ENCODE assay signal across 24 cellular contexts in genomic region chr5:60026174-60026573, GRCh38.
A peak's percentile ranks its signal among the peaks of the same experiment; 100 is the strongest.
DNase-seq lines count a peak whose midpoint lies in the region; ATAC-seq, FAIRE-seq and TF ChIP-seq lines count a peak whose summit lies in the region.
"Had no signal": no experiment of that assay in that cellular context is flagged by ENCODE, and none has a peak within 500 bp of the region (broad histone marks: within the 10 kb centered on the region; RNA-seq: fewer than 3 reads in every experiment).

No MANE protein-coding gene starts in this region.

- H3K36me3 ChIP-seq in BJ (ENCODE audit: control insufficient read depth, insufficient read depth, low read length): no peaks in the 10 kb centered on the region
- H3K36me3 ChIP-seq in gastrocnemius medialis: no peaks in the 10 kb centered on the region
- no peaks in the 10 kb centered on the region for H3K36me3 ChIP-seq in ovary
- H3K36me3 ChIP-seq: lower lobe of right lung, thyroid gland had no signal

- WGBS in ovary, 3 donors: 23 to 56% (median 34%) methylated on average over 1 of the region's 1 CpG

- POLR2A ChIA-PET in BJ (lab: Charles Lee): no interaction called here
- POLR2A ChIA-PET in activated CD4-positive, alpha-beta T cell treated with anti-CD3 and anti-CD28 coated beads, Interleukin-2, amount 10 ng/mL, durations not matched to agents 7 days and 5 days (lab: Charles Lee): no interaction called here

- TF ChIP-seq POLR2A in gastrocnemius medialis (IDR thresholded peaks at IDR 0.05) (no peak), ovary (IDR thresholded peaks at IDR 0.05) (no peak), H54 (IDR thresholded peaks at IDR 0.05; ENCODE audit: low read depth, low read length) (no peak)

- DNase-seq in BJ (ENCODE audit: low read depth): peak; percentile 77
- peak; percentile 10 for DNase-seq in HT1080 (ENCODE audit: low read depth)
- DNase-seq in astrocyte of the spinal cord (ENCODE audit: low read depth, low spot score): peak; percentile 25
- DNase-seq in kidney tubule cell (ENCODE audit: low spot score): peak; percentile 10
- DNase-seq in gastrocnemius medialis: no peak
- DNase-seq in ovary: no peak
- DNase-seq in activated CD4-positive, alpha-beta T cell treated with anti-CD3 and anti-CD28 coated beads, Interleukin-2, amount 10 ng/mL, durations not matched to agents 7 days and 5 days: no peak
- DNase-seq in H54 (ENCODE audit: insufficient read length, low spot score): no peak
- DNase-seq: activated CD8-positive, alpha-beta memory T cell treated with anti-CD3 and anti-CD28 coated beads, Interleukin-2, amount 50 U/mL, for 48 hours; activated gamma-delta T cell treated with Interleukin-2 at 50 U/mL for 16 hours; AML-193; amniotic stem cell; Calu3; GDM1; immature natural killer cell; lower lobe of right lung; naive B cell; NCI-H1092 treated with DMSO at 0.1 percent for 48 hours; NCI-H510A treated with DMSO at 0.1 percent for 48 hours; right cardiac atrium; thyroid gland had no signal

- in situ Hi-C loops in astrocyte of the spinal cord (cut with HindIII; ENCODE audit: low sequenced_read_pairs): no loop called here
- in situ Hi-C loops in gastrocnemius medialis (cut with MboI; ENCODE audit: low sequenced_read_pairs in 4 of 4): no loop called here

- ATAC-seq in gastrocnemius medialis: no peak
- ATAC-seq: lower lobe of right lung; right cardiac atrium; stimulated activated effector memory CD8-positive, alpha-beta T cell treated with anti-CD3 and anti-CD28 coated beads, Interleukin-12 subunit alpha, Interleukin-12 subunit beta, amount 100 ng/mL, for 72 hours had no signal

- TF ChIP-seq CTCF in BJ (IDR thresholded peaks at IDR 0.05; ENCODE audit: insufficient read depth, low read depth, low read length): no peak
- TF ChIP-seq CTCF in astrocyte of the spinal cord (IDR thresholded peaks at IDR 0.05; ENCODE audit: low read depth, low read length): no peak
- TF ChIP-seq CTCF in gastrocnemius medialis (IDR thresholded peaks at IDR 0.05 in 4 of 5, conservative IDR thresholded peaks at IDR 0.05 in 1 of 5): no peak
- no peak for TF ChIP-seq CTCF in ovary (IDR thresholded peaks at IDR 0.05)

- CTCF ChIA-PET in BJ (lab: Yijun Ruan, JAX): no interaction called here
- CTCF ChIA-PET in activated CD4-positive, alpha-beta T cell treated with anti-CD3 and anti-CD28 coated beads, Interleukin-2, amount 10 ng/mL, durations not matched to agents 7 days and 5 days (lab: Charles Lee): no interaction called here

- H3K4me1 ChIP-seq in gastrocnemius medialis (no peaks in the 10 kb centered on the region), ovary (ENCODE audit: insufficient read depth) (no peaks in the 10 kb centered on the region)
- H3K4me1 ChIP-seq: lower lobe of right lung, thyroid gland had no signal

- H3K27me3 ChIP-seq in BJ (ENCODE audit: control insufficient read depth, insufficient read depth, low read length): no peaks in the 10 kb centered on the region
- no peaks in the 10 kb centered on the region for H3K27me3 ChIP-seq in gastrocnemius medialis
- H3K27me3 ChIP-seq in ovary: no peaks in the 10 kb centered on the region
- H3K27me3 ChIP-seq: thyroid gland had no signal

- no peak overlapping the region for H3K27ac Mint-ChIP-seq in activated CD4-positive, alpha-beta T cell treated with anti-CD3 and anti-CD28 coated beads, Interleukin-2, amount 10 ng/mL, durations not matched to agents 7 days and 5 days
- H3K27ac Mint-ChIP-seq: immature natural killer cell; naive B cell; stimulated activated effector memory CD8-positive, alpha-beta T cell treated with anti-CD3 and anti-CD28 coated beads, Interleukin-12 subunit alpha, Interleukin-12 subunit beta, amount 100 ng/mL, for 72 hours had no signal

- intact Hi-C loops in gastrocnemius medialis (cut with DNase I; ENCODE audit: low total_unique reads): no loop called here
- intact Hi-C loops in ovary (cut with DNase I): no loop called here

- no peak for TF ChIP-seq EP300 in ovary (IDR thresholded peaks at IDR 0.05)

- no peaks in the 10 kb centered on the region for H3K9me3 Mint-ChIP-seq in activated CD4-positive, alpha-beta T cell treated with anti-CD3 and anti-CD28 coated beads, Interleukin-2, amount 10 ng/mL, durations not matched to agents 7 days and 5 days
- H3K9me3 Mint-ChIP-seq: naive B cell had no signal

- no peak overlapping the region for H3K27ac ChIP-seq in gastrocnemius medialis
- H3K27ac ChIP-seq in ovary: no peak overlapping the region
- H3K27ac ChIP-seq: KMS-11, lower lobe of right lung, thyroid gland had no signal

- H3K27me3 Mint-ChIP-seq in activated CD4-positive, alpha-beta T cell treated with anti-CD3 and anti-CD28 coated beads, Interleukin-2, amount 10 ng/mL, durations not matched to agents 7 days and 5 days: no peaks in the 10 kb centered on the region
- H3K27me3 Mint-ChIP-seq: central memory CD8-positive, alpha-beta T cell; naive B cell had no signal

- no peak overlapping the region for H3K4me3 Mint-ChIP-seq in activated CD4-positive, alpha-beta T cell treated with anti-CD3 and anti-CD28 coated beads, Interleukin-2, amount 10 ng/mL, durations not matched to agents 7 days and 5 days
- H3K4me3 Mint-ChIP-seq: central memory CD8-positive, alpha-beta T cell; immature natural killer cell; naive B cell; stimulated activated effector memory CD8-positive, alpha-beta T cell treated with anti-CD3 and anti-CD28 coated beads, Interleukin-12 subunit alpha, Interleukin-12 subunit beta, amount 100 ng/mL, for 72 hours had no signal

- no peak for FAIRE-seq in H54 (lab: Jason Lieb, UNC)

- H3K4me3 ChIP-seq in BJ (ENCODE audit: low read depth, low read length) (no peak overlapping the region), astrocyte of the spinal cord (ENCODE audit: low read depth, low read length) (no peak overlapping the region), gastrocnemius medialis (no peak overlapping the region), ovary (no peak overlapping the region)
- H3K4me3 ChIP-seq: lower lobe of right lung, thyroid gland had no signal

- no peaks in the 10 kb centered on the region for H3K36me3 Mint-ChIP-seq in activated CD4-positive, alpha-beta T cell treated with anti-CD3 and anti-CD28 coated beads, Interleukin-2, amount 10 ng/mL, durations not matched to agents 7 days and 5 days (ENCODE audit: low read depth)
- H3K36me3 Mint-ChIP-seq: immature natural killer cell; naive B cell; stimulated activated effector memory CD8-positive, alpha-beta T cell treated with anti-CD3 and anti-CD28 coated beads, Interleukin-12 subunit alpha, Interleukin-12 subunit beta, amount 100 ng/mL, for 72 hours had no signal

- H3K9me3 ChIP-seq in gastrocnemius medialis (no peaks in the 10 kb centered on the region), ovary (no peaks in the 10 kb centered on the region)
- H3K9me3 ChIP-seq: lower lobe of right lung, thyroid gland had no signal

- no peaks in the 10 kb centered on the region for H3K4me1 Mint-ChIP-seq in activated CD4-positive, alpha-beta T cell treated with anti-CD3 and anti-CD28 coated beads, Interleukin-2, amount 10 ng/mL, durations not matched to agents 7 days and 5 days
- H3K4me1 Mint-ChIP-seq: central memory CD8-positive, alpha-beta T cell; immature natural killer cell; naive B cell; stimulated activated effector memory CD8-positive, alpha-beta T cell treated with anti-CD3 and anti-CD28 coated beads, Interleukin-12 subunit alpha, Interleukin-12 subunit beta, amount 100 ng/mL, for 72 hours had no signal

Comparison
In these comparisons a context has a peak if more than half of its experiments do, and no peak if none do; other contexts are left out.
1. DNase-seq: peak in BJ (single experiment), HT1080 (single experiment), astrocyte of the spinal cord (single experiment) and kidney tubule cell (single experiment); none in gastrocnemius medialis (0 of 2), ovary (0 of 5), activated CD4-positive, alpha-beta T cell treated with anti-CD3 and anti-CD28 coated beads, Interleukin-2, amount 10 ng/mL, durations not matched to agents 7 days and 5 days (single experiment) and H54 (single experiment).